31 cellular contexts compared by ENCODE assay signal in genomic region chr2:24086241-24086640, GRCh38. TPM values are rescaled to one million over a fixed set of nuclear protein-coding genes. Genes with fewer than 3 reads are reported as not detected.
"Had no signal": no experiment of that assay in that cellular context is flagged by ENCODE, and none has a peak within 500 bp of the region (broad histone marks: within the 10 kb centered on the region; RNA-seq: fewer than 3 reads in every experiment).

No MANE protein-coding gene starts in this region.

- H3K9ac ChIP-seq: parathyroid adenoma had no signal

- H3K36me3 Mint-ChIP-seq: natural killer cell treated with Interleukin-12 subunit alpha and Interleukin-12 subunit beta and Interleukin-15 and Interleukin-18, amount 100 ng/mL, for 72 hours had no signal

- ATAC-seq: foreskin keratinocyte; gastroesophageal sphincter; heart left ventricle; left cardiac atrium; left lung; mucosa of descending colon; natural killer cell treated with Interleukin-12 subunit alpha and Interleukin-12 subunit beta and Interleukin-15 and Interleukin-18, amount 100 ng/mL, for 72 hours; stimulated activated effector memory CD8-positive, alpha-beta T cell treated with anti-CD3 and anti-CD28 coated beads, Interleukin-12 subunit alpha, Interleukin-12 subunit beta, amount 100 ng/mL, for 72 hours had no signal

- H3K27ac Mint-ChIP-seq: stimulated activated effector memory CD8-positive, alpha-beta T cell treated with anti-CD3 and anti-CD28 coated beads, Interleukin-12 subunit alpha, Interleukin-12 subunit beta, amount 100 ng/mL, for 72 hours had no signal

- H3K27ac ChIP-seq: foreskin keratinocyte, left lung, neutrophil, prostate gland, thyroid gland had no signal

- H3K4me3 ChIP-seq: coronary artery, esophagus muscularis mucosa, gastroesophageal sphincter, left lung, mucosa of descending colon, prostate gland, right atrium auricular region, sigmoid colon, stomach, thyroid gland had no signal

- DNase-seq: dermis blood vessel endothelial cell; effector memory CD4-positive, alpha-beta T cell; foreskin keratinocyte; heart left ventricle; hippocampal formation; left cardiac atrium; left lung; mesenchymal stem cell; mucosa of descending colon; naive B cell; sigmoid colon; stimulated activated CD4-positive, alpha-beta T cell treated with anti-CD3 and anti-CD28 coated beads, Interleukin-2, amount 100 ng/mL, for 24 hours; stimulated activated CD4-positive, alpha-beta T cell treated with anti-CD3 and anti-CD28 coated beads, Interleukin-4, amount 100 ng/mL, for 24 hours; stimulated activated naive CD4-positive, alpha-beta T cell treated with Interleukin-2 at 50 U/mL for 16 hours; stomach; thyroid gland; trophoblast cell had no signal

- H3K27me3 Mint-ChIP-seq: naive B cell; natural killer cell treated with Interleukin-12 subunit alpha and Interleukin-12 subunit beta and Interleukin-15 and Interleukin-18, amount 100 ng/mL, for 72 hours had no signal

- FAIRE-seq: endothelial cell of umbilical vein, islet of Langerhans had no signal

- H3K9me3 ChIP-seq: esophagus muscularis mucosa, gastroesophageal sphincter, heart left ventricle, left lung, mucosa of descending colon, neutrophil, prostate gland, right atrium auricular region, sigmoid colon, stomach, thyroid gland had no signal

- H3K36me3 ChIP-seq: prostate gland, thyroid gland had no signal

- H3K27me3 ChIP-seq: esophagus muscularis mucosa, foreskin keratinocyte, gastroesophageal sphincter, heart left ventricle, left lung, neutrophil, right atrium auricular region, sigmoid colon, stomach, thyroid gland had no signal

- H3K9me3 Mint-ChIP-seq: mesothelial cell of epicardium; naive B cell; natural killer cell treated with Interleukin-12 subunit alpha and Interleukin-12 subunit beta and Interleukin-15 and Interleukin-18, amount 100 ng/mL, for 72 hours; stimulated activated effector memory CD8-positive, alpha-beta T cell treated with anti-CD3 and anti-CD28 coated beads, Interleukin-12 subunit alpha, Interleukin-12 subunit beta, amount 100 ng/mL, for 72 hours had no signal

RNA-seq across cellular contexts. Expression of gene PFN4, which starts 36.9 kb away (rescaled TPM):
- total RNA-seq: epithelial cell of proximal tubule, mucosa of descending colon, skeletal muscle tissue had no signal
